21 cellular contexts compared by ENCODE assay signal in the genomic region with DNA sequence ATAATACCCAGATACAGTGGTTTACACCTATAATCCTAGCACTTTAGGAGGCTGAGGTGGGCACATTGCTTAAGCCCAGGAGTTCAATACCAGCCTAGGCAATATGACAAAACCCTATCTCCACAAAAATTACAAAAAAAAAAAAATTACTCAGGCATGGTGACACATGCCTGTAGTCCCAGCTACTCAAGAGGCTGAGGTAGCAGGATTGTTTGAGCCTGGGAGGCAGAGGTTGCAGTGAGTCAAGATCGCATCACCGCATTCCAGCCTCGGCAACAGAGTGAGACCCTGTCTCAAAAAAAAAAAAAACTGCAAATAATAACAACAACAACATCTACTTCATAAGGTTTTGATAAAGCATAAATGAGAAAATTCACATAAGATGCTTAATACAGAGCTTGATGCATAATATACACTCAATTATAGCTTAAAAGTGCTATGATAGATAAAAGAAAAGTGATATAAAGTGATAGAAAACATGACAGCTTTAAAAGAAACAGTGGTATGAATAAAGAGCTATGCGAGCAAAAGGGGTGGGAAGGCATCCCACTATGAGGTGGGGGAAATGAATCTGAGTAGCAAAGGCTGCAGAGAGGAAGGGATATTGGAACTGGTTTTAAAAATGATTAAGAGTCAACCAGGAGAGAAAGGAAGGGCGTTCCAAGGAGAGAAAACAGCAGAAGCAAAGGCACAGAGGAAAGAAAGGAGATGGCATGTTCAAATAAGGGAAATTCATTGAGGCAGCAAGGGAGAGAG.
DNase-seq lines count a peak whose midpoint lies in the region; ATAC-seq and TF ChIP-seq lines count a peak whose summit lies in the region.
"Had no signal": no experiment of that assay in that cellular context is flagged by ENCODE, and none has a peak within 500 bp of the region (broad histone marks: within the 10 kb centered on the region; RNA-seq: fewer than 3 reads in every experiment).

No MANE protein-coding gene starts in this region.

- peaks cover 12% of the 10 kb centered on the region for H3K4me1 Mint-ChIP-seq in Caco-2 (ENCODE audit: low read depth, unreplicated experiment)
- H3K4me1 Mint-ChIP-seq in activated CD8-positive, alpha-beta memory T cell treated with anti-CD3 and anti-CD28 coated beads, Interleukin-2, amount 10 ng/mL, durations not matched to agents 7 days and 5 days, result no peaks in the 10 kb centered on the region
- H3K4me1 Mint-ChIP-seq: naive B cell; stimulated activated naive CD8-positive, alpha-beta T cell treated with anti-CD3 and anti-CD28 coated beads, Interleukin-15, amount 100 ng/mL, for 72 hours had no signal

- in situ Hi-C loops in astrocyte of the spinal cord (cut with HindIII; ENCODE audit: low sequenced_read_pairs), result no loop called here

- TF ChIP-seq CTCF in Caco-2 (IDR thresholded peaks at IDR 0.05; ENCODE audit: insufficient read depth in 1 of 2, low read depth in 1 of 2, low read length in 1 of 2, severe bottlenecking in 1 of 2, unreplicated experiment in 1 of 2), result no peak
- TF ChIP-seq CTCF in astrocyte of the spinal cord (IDR thresholded peaks at IDR 0.05; ENCODE audit: low read depth, low read length), result no peak
- TF ChIP-seq CTCF in upper lobe of right lung (IDR thresholded peaks at IDR 0.05), result no peak

- H3K9me3 ChIP-seq in Caco-2 (no peaks in the 10 kb centered on the region), upper lobe of right lung (no peaks in the 10 kb centered on the region)
- H3K9me3 ChIP-seq: HAP-1, left ventricle myocardium inferior had no signal

- H3K27me3 ChIP-seq in Caco-2 (replicated peaks; ENCODE audit: control insufficient read depth, insufficient read depth, low read length) (no peaks in the 10 kb centered on the region), upper lobe of right lung (no peaks in the 10 kb centered on the region)

- H3K4me1 ChIP-seq in Caco-2 (no peaks in the 10 kb centered on the region), upper lobe of right lung (no peaks in the 10 kb centered on the region)
- H3K4me1 ChIP-seq: HAP-1, left ventricle myocardium inferior, parathyroid adenoma had no signal

- BruUV-seq in Caco-2 (replicated peaks; lab: Mats Ljungman, UMichigan), result no TSS peak

- POLR2A ChIA-PET in Caco-2 (lab: Charles Lee), result no interaction called here

- H3K4me3 ChIP-seq in Caco-2 (ENCODE audit: low read depth, low read length) (no peak overlapping the region), astrocyte of the spinal cord (ENCODE audit: low read depth, low read length) (no peak overlapping the region), upper lobe of right lung (no peak overlapping the region)
- H3K4me3 ChIP-seq: coronary artery, HAP-1, left ventricle myocardium inferior had no signal

- H3K27ac Mint-ChIP-seq in Caco-2 (ENCODE audit: unreplicated experiment), result peak overlapping the region; percentile 6
- no peak overlapping the region for H3K27ac Mint-ChIP-seq in activated CD8-positive, alpha-beta memory T cell treated with anti-CD3 and anti-CD28 coated beads, Interleukin-2, amount 10 ng/mL, durations not matched to agents 7 days and 5 days
- H3K27ac Mint-ChIP-seq: naive B cell; stimulated activated naive CD8-positive, alpha-beta T cell treated with anti-CD3 and anti-CD28 coated beads, Interleukin-15, amount 100 ng/mL, for 72 hours had no signal

- ATAC-seq in HG03139 (IDR thresholded peaks at IDR 0.05; ENCODE audit: unreplicated experiment) (no peak), upper lobe of right lung (no peak)
- ATAC-seq in activated CD8-positive, alpha-beta memory T cell treated with anti-CD3 and anti-CD28 coated beads, Interleukin-2, amount 10 ng/mL, durations not matched to agents 7 days and 5 days, result no peak
- ATAC-seq: activated T-cell treated with anti-CD3 and anti-CD28 coated beads, Interleukin-2, amount 50 U/mL, for 4 hours; esophagus mucosa; stimulated activated naive CD8-positive, alpha-beta T cell treated with anti-CD3 and anti-CD28 coated beads, Interleukin-15, amount 100 ng/mL, for 72 hours had no signal

- H3K36me3 Mint-ChIP-seq in Caco-2 (ENCODE audit: insufficient read depth, unreplicated experiment), result no peaks in the 10 kb centered on the region
- H3K36me3 Mint-ChIP-seq in activated CD8-positive, alpha-beta memory T cell treated with anti-CD3 and anti-CD28 coated beads, Interleukin-2, amount 10 ng/mL, durations not matched to agents 7 days and 5 days, result no peaks in the 10 kb centered on the region
- H3K36me3 Mint-ChIP-seq: naive B cell had no signal

- H3K4me3 Mint-ChIP-seq in Caco-2 (ENCODE audit: unreplicated experiment), result no peak overlapping the region
- H3K4me3 Mint-ChIP-seq in activated CD8-positive, alpha-beta memory T cell treated with anti-CD3 and anti-CD28 coated beads, Interleukin-2, amount 10 ng/mL, durations not matched to agents 7 days and 5 days, result no peak overlapping the region
- H3K4me3 Mint-ChIP-seq: activated T-cell treated with anti-CD3 and anti-CD28 coated beads, Interleukin-2, amount 50 U/mL, for 4 hours; naive B cell; stimulated activated naive CD8-positive, alpha-beta T cell treated with anti-CD3 and anti-CD28 coated beads, Interleukin-15, amount 100 ng/mL, for 72 hours had no signal

- CTCF ChIA-PET in Caco-2 (lab: Charles Lee), result no interaction called here
- CTCF ChIA-PET in activated CD8-positive, alpha-beta memory T cell treated with anti-CD3 and anti-CD28 coated beads, Interleukin-2, amount 10 ng/mL, durations not matched to agents 7 days and 5 days (lab: Charles Lee), result no interaction called here

- intact Hi-C loops in Caco-2 (cut with micrococcal nuclease; ENCODE audit: unreplicated experiment) (no loop called here), upper lobe of right lung (cut with DNase I) (no loop called here)

- DNase-seq in Caco-2 (no peak), M059J (ENCODE audit: low read depth) (peak; percentile 96), astrocyte of the spinal cord (ENCODE audit: low read depth, low spot score) (peak; percentile 67), kidney glomerular epithelial cell (lab: John Stamatoyannopoulos, UW) (peak; percentile 51), upper lobe of right lung (no peak)
- no peak for DNase-seq in activated naive CD4-positive, alpha-beta T cell (lab: John Stamatoyannopoulos, UW)
- DNase-seq in activated CD8-positive, alpha-beta memory T cell treated with anti-CD3 and anti-CD28 coated beads, Interleukin-2, amount 10 ng/mL, durations not matched to agents 7 days and 5 days, result no peak
- DNase-seq: activated CD4-positive, alpha-beta T cell treated with anti-CD3 and anti-CD28 coated beads, Interleukin-2, amount 50 U/mL, for 1 hour; activated T-cell treated with anti-CD3 and anti-CD28 coated beads, Interleukin-2, amount 50 U/mL, for 4 hours; COR-L47; hypothalamus; KBM-7; left ventricle myocardium inferior; naive B cell; NCI-H1436 treated with DMSO at 0.1 percent for 48 hours; stimulated activated naive CD8-positive, alpha-beta T cell treated with anti-CD3 and anti-CD28 coated beads, Interleukin-15, amount 100 ng/mL, for 72 hours had no signal

- no peak overlapping the region for H3K27ac ChIP-seq in upper lobe of right lung
- H3K27ac ChIP-seq: coronary artery, left ventricle myocardium inferior, parathyroid adenoma had no signal

- H3K36me3 ChIP-seq in Caco-2 (ENCODE audit: control insufficient read depth, insufficient read depth, low read length) (no peaks in the 10 kb centered on the region), upper lobe of right lung (no peaks in the 10 kb centered on the region)
- H3K36me3 ChIP-seq: HAP-1, left ventricle myocardium inferior had no signal

- H3K9me3 Mint-ChIP-seq in Caco-2 (ENCODE audit: unreplicated experiment), result peaks cover 24% of the 10 kb centered on the region
- H3K9me3 Mint-ChIP-seq in activated CD8-positive, alpha-beta memory T cell treated with anti-CD3 and anti-CD28 coated beads, Interleukin-2, amount 10 ng/mL, durations not matched to agents 7 days and 5 days (ENCODE audit: low read depth), result peaks cover 3% of the 10 kb centered on the region

- no peaks in the 10 kb centered on the region for H3K27me3 Mint-ChIP-seq in Caco-2 (ENCODE audit: insufficient read depth, unreplicated experiment)
- no peaks in the 10 kb centered on the region for H3K27me3 Mint-ChIP-seq in activated CD8-positive, alpha-beta memory T cell treated with anti-CD3 and anti-CD28 coated beads, Interleukin-2, amount 10 ng/mL, durations not matched to agents 7 days and 5 days
- H3K27me3 Mint-ChIP-seq: naive B cell had no signal

Comparison
In these comparisons a context has a peak if more than half of its experiments do, and no peak if none do; other contexts are left out.
1. DNase-seq: peak in M059J (single experiment), astrocyte of the spinal cord (single experiment) and kidney glomerular epithelial cell (single experiment); none in Caco-2 (0 of 2), activated naive CD4-positive, alpha-beta T cell (0 of 4), activated CD8-positive, alpha-beta memory T cell treated with anti-CD3 and anti-CD28 coated beads, Interleukin-2, amount 10 ng/mL, durations not matched to agents 7 days and 5 days (single experiment) and upper lobe of right lung (single experiment).